ENCODE assay signal across 1 cellular context in the genomic region with DNA sequence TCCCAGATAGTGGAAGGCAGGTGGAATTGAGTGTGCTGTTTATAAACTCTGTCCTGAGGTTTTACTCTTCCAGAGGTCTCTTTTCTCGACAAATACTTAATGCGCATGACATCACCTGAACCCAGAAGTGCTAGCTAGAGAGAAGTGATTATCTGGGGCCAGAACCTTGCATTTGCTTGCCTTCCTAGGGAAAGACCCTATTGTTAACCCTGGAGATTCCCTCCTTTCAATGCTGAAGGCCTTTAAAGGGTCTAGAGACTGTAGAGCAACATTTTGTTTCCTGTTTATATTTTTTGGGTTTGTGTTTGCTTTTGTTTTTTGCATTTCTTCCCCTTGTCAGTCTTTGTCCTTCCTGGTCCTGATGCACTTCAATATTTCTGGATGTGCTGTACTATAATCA.
TF ChIP-seq lines count a peak whose summit lies in the region.

No MANE protein-coding gene starts in this region.

TF ChIP-seq in IMR-90, 13 proteins besides CTCF, POLR2A, EP300 and RAD21:
- no peak for TF ChIP-seq MXI1 (IDR thresholded peaks at IDR 0.05; ENCODE audit: borderline replicate concordance, low read depth, low read length)
- no peak for TF ChIP-seq MAZ (IDR thresholded peaks at IDR 0.05; ENCODE audit: borderline replicate concordance, low read depth, low read length)
